Comparison of ENCODE assay signal across 10 cellular contexts in genomic region chr9:37187269-37187668, GRCh38.
DNase-seq lines count a peak whose midpoint lies in the region; ATAC-seq, FAIRE-seq and TF ChIP-seq lines count a peak whose summit lies in the region.
"Had no signal": no experiment of that assay in that cellular context is flagged by ENCODE, and none has a peak within 500 bp of the region (broad histone marks: within the 10 kb centered on the region; RNA-seq: fewer than 3 reads in every experiment).

No MANE protein-coding gene starts in this region.

- no peak for DNase-seq in activated CD4-positive, alpha-beta T cell treated with anti-CD3 and anti-CD28 coated beads, Interleukin-2, amount 10 ng/mL, durations not matched to agents 7 days and 5 days
- no peak for DNase-seq in activated CD4-positive, alpha-beta T cell treated with anti-CD3 and anti-CD28 coated beads, Interleukin-2, amount 50 U/mL, for 4 hours
- DNase-seq in Peyer's patch (peak in 2 of 3 donors; percentile 40 to 57), smooth muscle cell (lab: John Stamatoyannopoulos, UW; ENCODE audit: unreplicated experiment) (no peak), D721Med (ENCODE audit: insufficient read length, low spot score) (no peak), DMS79 treated with DMSO at 0.1 percent for 48 hours (lab: John Stamatoyannopoulos, UW) (no peak)
- peak; percentile 41 for DNase-seq in stimulated activated naive B cell treated with anti-CD40 and anti-IgM and Interleukin-4, amounts not matched to agents 10 μg/mL and 1 μg/mL and 100 μg/mL, for 72 hours
- DNase-seq: SHP77 treated with DMSO at 0.1 percent for 48 hours had no signal

- H3K27ac ChIP-seq in Peyer's patch (peak overlapping the region in 2 of 4 donors; percentile 21 to 65), smooth muscle cell (ENCODE audit: low read depth) (no peak overlapping the region)
- H3K27ac ChIP-seq: cardiac muscle cell had no signal

- H3K9ac ChIP-seq in smooth muscle cell (ENCODE audit: low read depth): no peak overlapping the region

- H3K4me1 ChIP-seq in Peyer's patch (peaks cover 0 to 4% (median 0%) of the 10 kb centered on the region in 4 donors), smooth muscle cell (ENCODE audit: low read depth) (peaks cover 13% of the 10 kb centered on the region)

- WGBS in smooth muscle cell (ENCODE audit: low lambda C conversion rate): 91% methylated on average over 7 of the region's 7 CpGs

- no peaks in the 10 kb centered on the region for H3K36me3 ChIP-seq in Peyer's patch
- H3K36me3 ChIP-seq in smooth muscle cell (ENCODE audit: low read depth): no peaks in the 10 kb centered on the region
- H3K36me3 ChIP-seq: cardiac muscle cell had no signal

- POLR2A ChIA-PET in activated CD4-positive, alpha-beta T cell treated with anti-CD3 and anti-CD28 coated beads, Interleukin-2, amount 10 ng/mL, durations not matched to agents 7 days and 5 days (lab: Charles Lee): no interaction called here

- no peaks in the 10 kb centered on the region for H3F3A ChIP-seq in smooth muscle cell (ENCODE audit: low read depth)

- no peaks in the 10 kb centered on the region for H3K27me3 Mint-ChIP-seq in activated CD4-positive, alpha-beta T cell treated with anti-CD3 and anti-CD28 coated beads, Interleukin-2, amount 10 ng/mL, durations not matched to agents 7 days and 5 days
- H3K27me3 Mint-ChIP-seq in stimulated activated naive B cell treated with anti-CD40 and anti-IgM and Interleukin-4, amounts not matched to agents 10 μg/mL and 1 μg/mL and 100 μg/mL, for 72 hours: no peaks in the 10 kb centered on the region

- peak; percentile 52 for ATAC-seq in HG02870 (IDR thresholded peaks at IDR 0.05; ENCODE audit: unreplicated experiment)
- ATAC-seq in stimulated activated naive B cell treated with anti-CD40 and anti-IgM and Interleukin-4, amounts not matched to agents 10 μg/mL and 1 μg/mL and 100 μg/mL, for 72 hours (replicated peaks): peak; percentile 79 to 80

- peak overlapping the region; percentile 77 for H3K27ac Mint-ChIP-seq in activated CD4-positive, alpha-beta T cell treated with anti-CD3 and anti-CD28 coated beads, Interleukin-2, amount 10 ng/mL, durations not matched to agents 7 days and 5 days
- H3K27ac Mint-ChIP-seq in stimulated activated naive B cell treated with anti-CD40 and anti-IgM and Interleukin-4, amounts not matched to agents 10 μg/mL and 1 μg/mL and 100 μg/mL, for 72 hours: peak overlapping the region; percentile 97

- H3K9me3 ChIP-seq in Peyer's patch: no peaks in the 10 kb centered on the region
- no peaks in the 10 kb centered on the region for H3K9me3 ChIP-seq in smooth muscle cell (replicated peaks; ENCODE audit: low read depth)

- FAIRE-seq in D721Med (lab: Jason Lieb, UNC): no peak

- H3K4me3 Mint-ChIP-seq in activated CD4-positive, alpha-beta T cell treated with anti-CD3 and anti-CD28 coated beads, Interleukin-2, amount 10 ng/mL, durations not matched to agents 7 days and 5 days: peak overlapping the region; percentile 24
- peak overlapping the region; percentile 84 to 93 for H3K4me3 Mint-ChIP-seq in stimulated activated naive B cell treated with anti-CD40 and anti-IgM and Interleukin-4, amounts not matched to agents 10 μg/mL and 1 μg/mL and 100 μg/mL, for 72 hours

- H3K4me1 Mint-ChIP-seq in activated CD4-positive, alpha-beta T cell treated with anti-CD3 and anti-CD28 coated beads, Interleukin-2, amount 10 ng/mL, durations not matched to agents 7 days and 5 days: peaks cover 20% of the 10 kb centered on the region
- H3K4me1 Mint-ChIP-seq in stimulated activated naive B cell treated with anti-CD40 and anti-IgM and Interleukin-4, amounts not matched to agents 10 μg/mL and 1 μg/mL and 100 μg/mL, for 72 hours: peaks cover 36 to 73% of the 10 kb centered on the region in 2 donors

- no peak overlapping the region for H3K4me3 ChIP-seq in Peyer's patch
- no peak overlapping the region for H3K4me3 ChIP-seq in smooth muscle cell
- H3K4me3 ChIP-seq: cardiac muscle cell had no signal

- CTCF ChIA-PET in activated CD4-positive, alpha-beta T cell treated with anti-CD3 and anti-CD28 coated beads, Interleukin-2, amount 10 ng/mL, durations not matched to agents 7 days and 5 days (lab: Charles Lee): no interaction called here

- H3K9me3 Mint-ChIP-seq in activated CD4-positive, alpha-beta T cell treated with anti-CD3 and anti-CD28 coated beads, Interleukin-2, amount 10 ng/mL, durations not matched to agents 7 days and 5 days: peaks cover 2% of the 10 kb centered on the region
- H3K9me3 Mint-ChIP-seq in stimulated activated naive B cell treated with anti-CD40 and anti-IgM and Interleukin-4, amounts not matched to agents 10 μg/mL and 1 μg/mL and 100 μg/mL, for 72 hours: peaks cover 0 to 2% of the 10 kb centered on the region in 2 donors

- TF ChIP-seq CTCF in Peyer's patch (IDR thresholded peaks at IDR 0.05) (no peak), smooth muscle cell (IDR thresholded peaks at IDR 0.05; ENCODE audit: borderline replicate concordance, insufficient read depth, poor library complexity, severe bottlenecking) (no peak), D721Med (IDR thresholded peaks at IDR 0.05; ENCODE audit: insufficient read depth, missing control alignments) (no peak)

- peaks cover 10% of the 10 kb centered on the region for H3K79me2 ChIP-seq in smooth muscle cell (ENCODE audit: low read depth)

- no peak overlapping the region for H2AFZ ChIP-seq in smooth muscle cell (ENCODE audit: low read depth)

- H4K20me1 ChIP-seq in smooth muscle cell (ENCODE audit: low read depth): peaks cover 40% of the 10 kb centered on the region

- H3K36me3 Mint-ChIP-seq in activated CD4-positive, alpha-beta T cell treated with anti-CD3 and anti-CD28 coated beads, Interleukin-2, amount 10 ng/mL, durations not matched to agents 7 days and 5 days (ENCODE audit: low read depth): peaks cover 51% of the 10 kb centered on the region
- peaks cover 29 to 60% of the 10 kb centered on the region in 2 donors for H3K36me3 Mint-ChIP-seq in stimulated activated naive B cell treated with anti-CD40 and anti-IgM and Interleukin-4, amounts not matched to agents 10 μg/mL and 1 μg/mL and 100 μg/mL, for 72 hours

- H3K27me3 ChIP-seq in Peyer's patch (no peaks in the 10 kb centered on the region), smooth muscle cell (ENCODE audit: low read depth) (no peaks in the 10 kb centered on the region)
- H3K27me3 ChIP-seq: cardiac muscle cell had no signal

- H3K4me2 ChIP-seq in smooth muscle cell: no peak overlapping the region

- TF ChIP-seq POLR2A in Peyer's patch (IDR thresholded peaks at IDR 0.05): no peak

Comparison
In these comparisons a context has a peak if more than half of its experiments do, and no peak if none do; other contexts are left out.
1. DNase-seq: peak in Peyer's patch (2 of 3) and stimulated activated naive B cell treated with anti-CD40 and anti-IgM and Interleukin-4, amounts not matched to agents 10 μg/mL and 1 μg/mL and 100 μg/mL, for 72 hours (single experiment); none in activated CD4-positive, alpha-beta T cell treated with anti-CD3 and anti-CD28 coated beads, Interleukin-2, amount 10 ng/mL, durations not matched to agents 7 days and 5 days (single experiment), activated CD4-positive, alpha-beta T cell treated with anti-CD3 and anti-CD28 coated beads, Interleukin-2, amount 50 U/mL, for 4 hours (0 of 2), smooth muscle cell (single experiment), D721Med (single experiment) and DMS79 treated with DMSO at 0.1 percent for 48 hours (single experiment).